Comparison of ENCODE assay signal across 6 cellular contexts in the genomic region with DNA sequence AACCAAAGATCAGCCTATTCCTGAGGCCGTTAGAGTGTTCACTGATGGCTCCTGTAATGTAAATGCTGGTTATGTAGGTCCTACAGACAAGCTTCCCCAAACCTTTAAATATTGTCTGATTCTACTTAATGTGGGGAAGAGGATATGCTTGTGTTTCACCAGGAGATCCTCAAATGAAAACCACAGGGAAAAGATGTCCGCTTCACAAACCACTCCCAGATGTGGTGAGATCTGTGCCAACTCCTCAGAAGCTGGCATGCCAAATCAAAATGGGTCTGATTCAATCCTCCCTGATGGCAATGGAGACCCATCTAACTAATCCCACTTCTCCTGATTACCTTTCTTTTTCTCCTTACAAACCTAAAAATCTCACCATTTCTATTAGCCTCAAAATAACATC. TPM values are rescaled to one million over a fixed set of nuclear protein-coding genes. Genes with fewer than 3 reads are reported as not detected.
"Had no signal": no experiment of that assay in that cellular context is flagged by ENCODE, and none has a peak within 500 bp of the region (broad histone marks: within the 10 kb centered on the region; RNA-seq: fewer than 3 reads in every experiment).

No MANE protein-coding gene starts in this region.

RNA-seq across cellular contexts. Expression of a gene that starts 15.5 kb away (rescaled TPM):
- total RNA-seq: LHCN-M2, NCI-H460, OCI-LY7, PC-9, Right ventricle myocardium superior, SJSA1 had no signal
